18 cellular contexts compared by ENCODE assay signal in genomic region chr17:135022-135421, GRCh38. TPM values are rescaled to one million over a fixed set of nuclear protein-coding genes. Genes with fewer than 3 reads are reported as not detected.
"Had no signal": no experiment of that assay in that cellular context is flagged by ENCODE, and none has a peak within 500 bp of the region (broad histone marks: within the 10 kb centered on the region; RNA-seq: fewer than 3 reads in every experiment).

No MANE protein-coding gene starts in this region.

RNA-seq across cellular contexts. Expression of gene SCGB1C2, which starts 2.3 kb away (rescaled TPM):
- total RNA-seq: heart left ventricle, kidney epithelial cell, left ventricle myocardium inferior, lower leg skin, lung microvascular endothelial cell, natural killer cell, occipital lobe, prostate gland, right cardiac atrium, skeletal muscle tissue, smooth muscle cell, subcutaneous adipose tissue, suprapubic skin, tibial nerve, urinary bladder, vagina had no signal
- polyA plus RNA-seq: heart left ventricle, immature natural killer cell, pancreas, right cardiac atrium, smooth muscle cell, urinary bladder had no signal

RNA-seq across cellular contexts. Expression of gene DOC2B, which starts 46.4 kb away (rescaled TPM):
- polyA plus RNA-seq: immature natural killer cell had no signal
